ENCODE assay signal across 1 cellular context in the genomic region with DNA sequence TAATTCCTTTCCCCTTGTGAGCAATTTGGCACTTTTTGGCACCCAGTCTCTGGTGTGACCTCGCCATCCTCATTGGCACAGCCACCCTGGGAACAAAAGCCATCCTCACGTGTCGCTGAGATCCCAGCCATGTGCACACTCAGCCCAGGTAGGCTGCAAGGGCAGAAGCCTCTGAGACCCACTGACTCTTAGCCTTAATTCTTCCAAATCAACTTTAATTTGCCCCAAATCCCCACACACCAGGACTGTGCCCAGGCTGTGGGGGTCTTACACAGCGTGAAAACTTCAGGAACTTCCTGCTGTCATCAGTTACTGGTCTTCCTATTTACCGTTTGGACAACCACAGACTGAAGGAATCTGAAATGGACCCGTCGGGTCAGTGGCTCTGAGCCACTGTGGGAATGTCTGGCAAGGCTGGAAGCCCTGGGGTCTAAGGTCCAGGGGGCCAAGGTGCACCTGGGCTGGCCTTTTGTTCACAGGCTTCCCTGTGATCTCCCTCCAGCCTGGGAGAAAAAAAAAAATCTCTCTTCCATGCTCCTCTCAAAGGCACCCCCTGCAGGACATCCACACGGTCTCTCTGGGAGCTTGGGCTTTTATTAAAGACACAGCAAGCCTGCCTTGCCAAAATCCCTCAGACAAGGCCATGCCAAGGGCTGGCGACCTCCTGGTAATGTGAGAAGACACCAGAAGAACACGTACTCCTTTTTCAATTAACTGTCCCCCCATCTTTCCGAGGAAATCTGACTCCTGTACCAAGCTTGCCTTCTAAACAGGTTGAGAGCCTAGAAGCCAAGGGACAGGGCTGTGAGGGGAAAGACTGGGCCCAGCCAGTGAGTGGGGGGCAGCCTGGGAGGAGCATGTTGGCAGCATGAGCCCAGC.
TF ChIP-seq lines count a peak whose summit lies in the region.

No MANE protein-coding gene starts in this region.

TF ChIP-seq in HepG2, 621 proteins besides CTCF, POLR2A, EP300 and RAD21 (continued from another document and continues in another):
- TF ChIP-seq, protein P1, sequence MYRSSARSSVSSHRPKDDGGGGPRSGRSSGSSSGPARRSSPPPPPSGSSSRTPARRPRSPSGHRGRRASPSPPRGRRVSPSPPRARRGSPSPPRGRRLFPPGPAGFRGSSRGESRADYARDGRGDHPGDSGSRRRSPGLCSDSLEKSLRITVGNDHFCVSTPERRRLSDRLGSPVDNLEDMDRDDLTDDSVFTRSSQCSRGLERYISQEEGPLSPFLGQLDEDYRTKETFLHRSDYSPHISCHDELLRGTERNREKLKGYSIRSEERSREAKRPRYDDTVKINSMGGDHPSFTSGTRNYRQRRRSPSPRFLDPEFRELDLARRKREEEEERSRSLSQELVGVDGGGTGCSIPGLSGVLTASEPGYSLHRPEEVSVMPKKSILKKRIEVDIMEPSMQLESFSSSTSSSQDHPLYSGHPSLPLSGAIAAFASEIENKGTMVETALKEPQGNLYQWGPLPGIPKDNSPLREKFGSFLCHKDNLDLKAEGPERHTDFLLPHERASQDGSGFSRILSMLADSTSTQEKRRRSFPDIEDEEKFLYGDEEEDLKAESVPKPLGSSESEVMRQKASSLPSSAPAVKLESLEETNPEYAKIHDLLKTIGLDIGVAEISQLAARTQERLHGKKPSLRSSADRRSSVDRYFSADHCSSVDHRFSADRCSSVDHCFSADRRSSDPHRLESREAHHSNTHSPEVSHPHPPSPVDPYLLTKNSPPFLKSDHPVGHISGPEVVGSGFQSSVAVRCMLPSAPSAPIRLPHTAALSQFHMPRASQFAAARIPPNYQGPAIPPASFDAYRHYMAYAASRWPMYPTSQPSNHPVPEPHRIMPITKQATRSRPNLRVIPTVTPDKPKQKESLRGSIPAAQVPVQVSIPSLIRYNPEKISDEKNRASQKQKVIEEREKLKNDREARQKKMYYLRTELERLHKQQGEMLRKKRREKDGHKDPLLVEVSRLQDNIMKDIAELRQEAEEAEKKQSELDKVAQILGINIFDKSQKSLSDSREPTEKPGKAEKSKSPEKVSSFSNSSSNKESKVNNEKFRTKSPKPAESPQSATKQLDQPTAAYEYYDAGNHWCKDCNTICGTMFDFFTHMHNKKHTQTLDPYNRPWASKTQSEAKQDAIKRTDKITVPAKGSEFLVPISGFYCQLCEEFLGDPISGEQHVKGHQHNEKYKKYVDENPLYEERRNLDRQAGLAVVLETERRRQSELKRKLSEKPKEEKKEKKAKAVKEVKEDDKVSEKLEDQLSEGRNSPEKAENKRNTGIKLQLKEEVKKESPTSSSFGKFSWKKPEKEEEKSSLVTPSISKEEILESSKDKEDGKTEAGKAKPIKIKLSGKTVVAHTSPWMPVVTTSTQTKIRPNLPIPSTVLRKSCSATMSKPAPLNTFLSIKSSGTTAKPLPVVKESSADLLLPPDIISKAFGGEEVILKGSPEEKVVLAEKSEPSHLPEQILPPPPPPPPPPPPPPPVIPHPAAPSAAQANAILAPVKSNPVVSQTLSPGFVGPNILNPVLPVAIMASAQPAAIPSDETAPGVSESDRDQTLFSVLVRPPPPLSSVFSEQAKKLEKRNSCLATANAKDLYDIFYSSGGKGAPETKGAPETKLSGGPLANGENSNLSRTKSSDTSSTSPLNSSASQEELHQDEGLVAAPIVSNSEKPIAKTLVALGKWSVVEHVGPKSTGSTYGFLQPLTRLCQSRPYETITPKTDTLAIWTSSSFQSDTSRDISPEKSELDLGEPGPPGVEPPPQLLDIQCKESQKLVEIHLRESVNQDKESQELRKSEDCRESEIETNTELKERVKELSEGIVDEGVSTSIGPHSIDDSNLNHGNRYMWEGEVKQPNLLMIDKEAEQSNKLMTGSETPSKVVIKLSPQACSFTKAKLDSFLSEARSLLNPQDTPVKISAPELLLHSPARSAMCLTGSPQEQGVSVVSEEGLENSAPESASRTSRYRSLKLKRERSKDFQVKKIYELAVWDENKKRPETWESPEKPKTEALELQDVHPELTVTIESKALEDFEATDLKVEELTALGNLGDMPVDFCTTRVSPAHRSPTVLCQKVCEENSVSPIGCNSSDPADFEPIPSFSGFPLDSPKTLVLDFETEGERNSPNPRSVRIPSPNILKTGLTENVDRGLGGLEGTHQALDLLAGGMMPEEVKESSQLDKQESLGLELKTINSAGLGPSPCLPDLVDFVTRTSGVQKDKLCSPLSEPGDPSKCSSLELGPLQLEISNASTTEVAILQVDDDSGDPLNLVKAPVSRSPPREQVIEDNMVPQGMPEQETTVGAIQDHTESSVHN (CRISPR knock-in tag; IDR thresholded peaks at IDR 0.05) = no peak
- TF ChIP-seq SOX5 (CRISPR knock-in tag; IDR thresholded peaks at IDR 0.05; ENCODE audit: borderline replicate concordance) = peak; percentile 91
- TF ChIP-seq ZBTB20 (CRISPR knock-in tag; IDR thresholded peaks at IDR 0.05; ENCODE audit: borderline replicate concordance, low read depth) = no peak
- TF ChIP-seq PAF1 (CRISPR knock-in tag; IDR thresholded peaks at IDR 0.05) = no peak
- TF ChIP-seq KLF6 (CRISPR knock-in tag; IDR thresholded peaks at IDR 0.05) = 0 out of 2 replicates have a peak, but pooled peaks have one; percentile 34
- TF ChIP-seq ZNF776 (CRISPR knock-in tag; IDR thresholded peaks at IDR 0.05) = no peak
- TF ChIP-seq, protein P2, sequence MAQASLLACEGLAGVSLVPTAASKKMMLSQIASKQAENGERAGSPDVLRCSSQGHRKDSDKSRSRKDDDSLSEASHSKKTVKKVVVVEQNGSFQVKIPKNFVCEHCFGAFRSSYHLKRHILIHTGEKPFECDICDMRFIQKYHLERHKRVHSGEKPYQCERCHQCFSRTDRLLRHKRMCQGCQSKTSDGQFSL (CRISPR knock-in tag; IDR thresholded peaks at IDR 0.05) = no peak
- TF ChIP-seq XBP1 (CRISPR knock-in tag; IDR thresholded peaks at IDR 0.05) = no peak
- TF ChIP-seq ZFX (CRISPR knock-in tag; IDR thresholded peaks at IDR 0.05; ENCODE audit: low read depth) = peak; percentile 58
- no peak for TF ChIP-seq NKX3-1 (CRISPR knock-in tag; IDR thresholded peaks at IDR 0.05)
- 0 out of 2 replicates have a peak, but pooled peaks have one; percentile 67 for TF ChIP-seq ZNF83 (CRISPR knock-in tag; IDR thresholded peaks at IDR 0.05; ENCODE audit: borderline replicate concordance)
- TF ChIP-seq, protein P3, sequence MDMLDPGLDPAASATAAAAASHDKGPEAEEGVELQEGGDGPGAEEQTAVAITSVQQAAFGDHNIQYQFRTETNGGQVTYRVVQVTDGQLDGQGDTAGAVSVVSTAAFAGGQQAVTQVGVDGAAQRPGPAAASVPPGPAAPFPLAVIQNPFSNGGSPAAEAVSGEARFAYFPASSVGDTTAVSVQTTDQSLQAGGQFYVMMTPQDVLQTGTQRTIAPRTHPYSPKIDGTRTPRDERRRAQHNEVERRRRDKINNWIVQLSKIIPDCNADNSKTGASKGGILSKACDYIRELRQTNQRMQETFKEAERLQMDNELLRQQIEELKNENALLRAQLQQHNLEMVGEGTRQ (IDR thresholded peaks at IDR 0.05; ENCODE audit: low read depth, low read length) = no peak
- TF ChIP-seq, protein P3 (CRISPR knock-in tag; IDR thresholded peaks at IDR 0.05; ENCODE audit: borderline replicate concordance) = no peak
- TF ChIP-seq ZFP62 (CRISPR knock-in tag; IDR thresholded peaks at IDR 0.05) = no peak
- no peak for TF ChIP-seq ZNF232 (CRISPR knock-in tag; IDR thresholded peaks at IDR 0.05; ENCODE audit: borderline replicate concordance)
- TF ChIP-seq, protein P4, sequence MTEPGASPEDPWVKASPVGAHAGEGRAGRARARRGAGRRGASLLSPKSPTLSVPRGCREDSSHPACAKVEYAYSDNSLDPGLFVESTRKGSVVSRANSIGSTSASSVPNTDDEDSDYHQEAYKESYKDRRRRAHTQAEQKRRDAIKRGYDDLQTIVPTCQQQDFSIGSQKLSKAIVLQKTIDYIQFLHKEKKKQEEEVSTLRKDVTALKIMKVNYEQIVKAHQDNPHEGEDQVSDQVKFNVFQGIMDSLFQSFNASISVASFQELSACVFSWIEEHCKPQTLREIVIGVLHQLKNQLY (CRISPR knock-in tag; IDR thresholded peaks at IDR 0.05) = 0 out of 2 replicates have a peak, but pooled peaks have one; percentile 69
- no peak for TF ChIP-seq ATF7-NPFF (CRISPR knock-in tag; IDR thresholded peaks at IDR 0.05; ENCODE audit: low read depth)
- no peak for TF ChIP-seq ZNF850 (CRISPR knock-in tag; conservative IDR thresholded peaks at IDR 0.05)
- 0 out of 2 replicates have a peak, but pooled peaks have one; percentile 44 for TF ChIP-seq IRX3 (CRISPR knock-in tag; IDR thresholded peaks at IDR 0.05; ENCODE audit: borderline replicate concordance, low read depth)
- TF ChIP-seq HNRNPH1 (optimal IDR thresholded peaks at IDR 0.05; ENCODE audit: low read depth, low read length) = no peak
- TF ChIP-seq ZNF816 (CRISPR knock-in tag; IDR thresholded peaks at IDR 0.05; ENCODE audit: borderline replicate concordance) = no peak; the same call in 1 of the 2 replicates
- no peak for TF ChIP-seq ZNF557 (CRISPR knock-in tag; IDR thresholded peaks at IDR 0.05)
- TF ChIP-seq, protein P5, sequence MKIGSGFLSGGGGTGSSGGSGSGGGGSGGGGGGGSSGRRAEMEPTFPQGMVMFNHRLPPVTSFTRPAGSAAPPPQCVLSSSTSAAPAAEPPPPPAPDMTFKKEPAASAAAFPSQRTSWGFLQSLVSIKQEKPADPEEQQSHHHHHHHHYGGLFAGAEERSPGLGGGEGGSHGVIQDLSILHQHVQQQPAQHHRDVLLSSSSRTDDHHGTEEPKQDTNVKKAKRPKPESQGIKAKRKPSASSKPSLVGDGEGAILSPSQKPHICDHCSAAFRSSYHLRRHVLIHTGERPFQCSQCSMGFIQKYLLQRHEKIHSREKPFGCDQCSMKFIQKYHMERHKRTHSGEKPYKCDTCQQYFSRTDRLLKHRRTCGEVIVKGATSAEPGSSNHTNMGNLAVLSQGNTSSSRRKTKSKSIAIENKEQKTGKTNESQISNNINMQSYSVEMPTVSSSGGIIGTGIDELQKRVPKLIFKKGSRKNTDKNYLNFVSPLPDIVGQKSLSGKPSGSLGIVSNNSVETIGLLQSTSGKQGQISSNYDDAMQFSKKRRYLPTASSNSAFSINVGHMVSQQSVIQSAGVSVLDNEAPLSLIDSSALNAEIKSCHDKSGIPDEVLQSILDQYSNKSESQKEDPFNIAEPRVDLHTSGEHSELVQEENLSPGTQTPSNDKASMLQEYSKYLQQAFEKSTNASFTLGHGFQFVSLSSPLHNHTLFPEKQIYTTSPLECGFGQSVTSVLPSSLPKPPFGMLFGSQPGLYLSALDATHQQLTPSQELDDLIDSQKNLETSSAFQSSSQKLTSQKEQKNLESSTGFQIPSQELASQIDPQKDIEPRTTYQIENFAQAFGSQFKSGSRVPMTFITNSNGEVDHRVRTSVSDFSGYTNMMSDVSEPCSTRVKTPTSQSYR (CRISPR knock-in tag; IDR thresholded peaks at IDR 0.05; ENCODE audit: borderline replicate concordance) = peak; percentile 55; the same call in 1 of the 2 replicates
- TF ChIP-seq NFE2 (CRISPR knock-in tag; IDR thresholded peaks at IDR 0.05) = no peak
- TF ChIP-seq DNMT1 (CRISPR knock-in tag; IDR thresholded peaks at IDR 0.05) = no peak
- no peak for TF ChIP-seq NFRKB (IDR thresholded peaks at IDR 0.05)
- peak; percentile 90 for TF ChIP-seq IRF2 (CRISPR knock-in tag; IDR thresholded peaks at IDR 0.05)
- TF ChIP-seq ZNF350 (CRISPR knock-in tag; IDR thresholded peaks at IDR 0.05; ENCODE audit: borderline replicate concordance, low read depth) = peak; percentile 87
- peak; percentile 93 for TF ChIP-seq ELF3 (CRISPR knock-in tag; IDR thresholded peaks at IDR 0.05)
- TF ChIP-seq SALL2 (CRISPR knock-in tag; IDR thresholded peaks at IDR 0.05) = no peak
- peak; percentile 76; the same call in 1 of the 2 replicates for TF ChIP-seq ZNF337 (CRISPR knock-in tag; IDR thresholded peaks at IDR 0.05; ENCODE audit: borderline replicate concordance, low read depth)
- TF ChIP-seq, protein P6, sequence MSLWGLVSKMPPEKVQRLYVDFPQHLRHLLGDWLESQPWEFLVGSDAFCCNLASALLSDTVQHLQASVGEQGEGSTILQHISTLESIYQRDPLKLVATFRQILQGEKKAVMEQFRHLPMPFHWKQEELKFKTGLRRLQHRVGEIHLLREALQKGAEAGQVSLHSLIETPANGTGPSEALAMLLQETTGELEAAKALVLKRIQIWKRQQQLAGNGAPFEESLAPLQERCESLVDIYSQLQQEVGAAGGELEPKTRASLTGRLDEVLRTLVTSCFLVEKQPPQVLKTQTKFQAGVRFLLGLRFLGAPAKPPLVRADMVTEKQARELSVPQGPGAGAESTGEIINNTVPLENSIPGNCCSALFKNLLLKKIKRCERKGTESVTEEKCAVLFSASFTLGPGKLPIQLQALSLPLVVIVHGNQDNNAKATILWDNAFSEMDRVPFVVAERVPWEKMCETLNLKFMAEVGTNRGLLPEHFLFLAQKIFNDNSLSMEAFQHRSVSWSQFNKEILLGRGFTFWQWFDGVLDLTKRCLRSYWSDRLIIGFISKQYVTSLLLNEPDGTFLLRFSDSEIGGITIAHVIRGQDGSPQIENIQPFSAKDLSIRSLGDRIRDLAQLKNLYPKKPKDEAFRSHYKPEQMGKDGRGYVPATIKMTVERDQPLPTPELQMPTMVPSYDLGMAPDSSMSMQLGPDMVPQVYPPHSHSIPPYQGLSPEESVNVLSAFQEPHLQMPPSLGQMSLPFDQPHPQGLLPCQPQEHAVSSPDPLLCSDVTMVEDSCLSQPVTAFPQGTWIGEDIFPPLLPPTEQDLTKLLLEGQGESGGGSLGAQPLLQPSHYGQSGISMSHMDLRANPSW (CRISPR knock-in tag; IDR thresholded peaks at IDR 0.05; ENCODE audit: borderline replicate concordance) = peak; percentile 94
- peak; percentile 82; the same call in 1 of the 2 replicates for TF ChIP-seq HMG20A (CRISPR knock-in tag; IDR thresholded peaks at IDR 0.05; ENCODE audit: borderline replicate concordance)
- TF ChIP-seq, protein P7, sequence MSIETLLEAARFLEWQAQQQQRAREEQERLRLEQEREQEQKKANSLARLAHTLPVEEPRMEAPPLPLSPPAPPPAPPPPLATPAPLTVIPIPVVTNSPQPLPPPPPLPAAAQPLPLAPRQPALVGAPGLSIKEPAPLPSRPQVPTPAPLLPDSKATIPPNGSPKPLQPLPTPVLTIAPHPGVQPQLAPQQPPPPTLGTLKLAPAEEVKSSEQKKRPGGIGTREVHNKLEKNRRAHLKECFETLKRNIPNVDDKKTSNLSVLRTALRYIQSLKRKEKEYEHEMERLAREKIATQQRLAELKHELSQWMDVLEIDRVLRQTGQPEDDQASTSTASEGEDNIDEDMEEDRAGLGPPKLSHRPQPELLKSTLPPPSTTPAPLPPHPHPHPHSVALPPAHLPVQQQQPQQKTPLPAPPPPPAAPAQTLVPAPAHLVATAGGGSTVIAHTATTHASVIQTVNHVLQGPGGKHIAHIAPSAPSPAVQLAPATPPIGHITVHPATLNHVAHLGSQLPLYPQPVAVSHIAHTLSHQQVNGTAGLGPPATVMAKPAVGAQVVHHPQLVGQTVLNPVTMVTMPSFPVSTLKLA (IDR thresholded peaks at IDR 0.05) = 0 out of 2 replicates have a peak, but pooled peaks have one; percentile 24
- TF ChIP-seq YEATS4 (CRISPR knock-in tag; IDR thresholded peaks at IDR 0.05; ENCODE audit: borderline replicate concordance) = peak; percentile 58; the same call in 1 of the 2 replicates
